ENCODE assay signal across 12 cellular contexts in genomic region chr2:99481941-99482340, GRCh38. TPM values are rescaled to one million over a fixed set of nuclear protein-coding genes. Genes with fewer than 3 reads are reported as not detected.
DNase-seq lines count a peak whose midpoint lies in the region; ATAC-seq and TF ChIP-seq lines count a peak whose summit lies in the region.
"Had no signal": no experiment of that assay in that cellular context is flagged by ENCODE, and none has a peak within 500 bp of the region (broad histone marks: within the 10 kb centered on the region; RNA-seq: fewer than 3 reads in every experiment).

No MANE protein-coding gene starts in this region.

- H3K27ac ChIP-seq in HEK293 (ENCODE audit: extremely low read depth, low read depth, low read length) = no peak overlapping the region
- peak overlapping the region; percentile 14; the same call in 1 of the 2 replicates for H3K27ac ChIP-seq in RWPE1
- peak overlapping the region; percentile 12 for H3K27ac ChIP-seq in foreskin keratinocyte
- H3K27ac ChIP-seq in testis = no peak overlapping the region
- H3K27ac ChIP-seq in coronary artery = no peak overlapping the region
- H3K27ac ChIP-seq: SK-N-MC had no signal

- H3K4me3 ChIP-seq in HEK293 (ENCODE audit: low read depth, low read length) (no peak overlapping the region), testis (no peak overlapping the region), coronary artery (no peak overlapping the region)
- H3K4me3 ChIP-seq: SK-N-MC had no signal

- CTCF ChIA-PET in HEK293 (lab: Yijun Ruan, JAX) (no interaction called here), RWPE1 (lab: Yijun Ruan, JAX) (no interaction called here)

- 50 to 54% methylated on average over 1 of the region's 1 CpG for WGBS in testis, 2 donors

- intact Hi-C loops in testis (cut with DNase I; ENCODE audit: low total_unique reads) = no loop called here

- ATAC-seq in foreskin keratinocyte (peak; percentile 19), omental fat pad (ENCODE audit: low FRiP score) (peak; percentile 22), GM18502 (IDR thresholded peaks at IDR 0.05; ENCODE audit: poor library complexity, unreplicated experiment) (no peak)

- H3K9me3 ChIP-seq in HEK293 (ENCODE audit: control insufficient read depth, insufficient read depth, low read depth, low read length) (no peaks in the 10 kb centered on the region), testis (no peaks in the 10 kb centered on the region)

- H3K4me1 ChIP-seq in HEK293 (ENCODE audit: control insufficient read depth, insufficient read depth, low read length) (peaks cover 28% of the 10 kb centered on the region), foreskin keratinocyte (peaks cover 44% of the 10 kb centered on the region), testis (peaks cover 61% of the 10 kb centered on the region)

- no peaks in the 10 kb centered on the region for H3K36me3 ChIP-seq in HEK293 (ENCODE audit: control insufficient read depth in 2 of 2, insufficient read depth in 1 of 2, low read length in 2 of 2)
- no peaks in the 10 kb centered on the region for H3K36me3 ChIP-seq in testis (ENCODE audit: low read depth, missing control alignments)

- H3K27me3 ChIP-seq in foreskin keratinocyte = no peaks in the 10 kb centered on the region
- H3K27me3 ChIP-seq in testis = no peaks in the 10 kb centered on the region

- POLR2A ChIA-PET in HEK293 (lab: Yijun Ruan, JAX) (no interaction called here), RWPE1 (lab: Yijun Ruan, JAX; ENCODE audit: low non-redundant PET) (no interaction called here)

- TF ChIP-seq CTCF in HEK293 (tag by site-specific recombination; IDR thresholded peaks at IDR 0.05) (no peak), RWPE1 (conservative IDR thresholded peaks at IDR 0.05; ENCODE audit: low read depth) (no peak), foreskin keratinocyte (conservative IDR thresholded peaks at IDR 0.05) (no peak), omental fat pad (IDR thresholded peaks at IDR 0.05) (no peak), testis (IDR thresholded peaks at IDR 0.05) (no peak), coronary artery (IDR thresholded peaks at IDR 0.05) (no peak)

- DNase-seq in RWPE1 (ENCODE audit: low spot score) (no peak), foreskin keratinocyte (peak in 1 of 2 donors; percentile 54), omental fat pad (ENCODE audit: low spot score) (no peak), testis (no peak), coronary artery (ENCODE audit: low spot score) (no peak)
- DNase-seq: activated CD4-positive, alpha-beta T cell treated with anti-CD3 and anti-CD28 coated beads, Interleukin-2, amount 10 ng/mL, durations not matched to agents 7 days and 5 days; Calu3; kidney; NCI-H2171 treated with DMSO at 0.1 percent for 48 hours had no signal

- no peak for TF ChIP-seq POLR2A in testis (IDR thresholded peaks at IDR 0.05)

TF ChIP-seq in HEK293, 187 proteins besides CTCF, POLR2A, EP300 and RAD21 (continues in another document):
- TF ChIP-seq PRDM6 (tag by site-specific recombination; IDR thresholded peaks at IDR 0.05) = peak; percentile 75
- no peak for TF ChIP-seq ZSCAN18 (tag by site-specific recombination; IDR thresholded peaks at IDR 0.05)
- no peak for TF ChIP-seq FEZF1 (tag by site-specific recombination; IDR thresholded peaks at IDR 0.05)
- TF ChIP-seq ZNF18 (tag by site-specific recombination; IDR thresholded peaks at IDR 0.05) = 0 out of 2 replicates have a peak, but pooled peaks have one; percentile 18
- no peak for TF ChIP-seq ZNF792 (tag by site-specific recombination; IDR thresholded peaks at IDR 0.05)
- TF ChIP-seq SP3 (tag by site-specific recombination; IDR thresholded peaks at IDR 0.05) = no peak
- TF ChIP-seq ZNF843 (tag by site-specific recombination; IDR thresholded peaks at IDR 0.05) = 0 out of 2 replicates have a peak, but pooled peaks have one; percentile 30
- no peak for TF ChIP-seq ZFP41 (tag by site-specific recombination; IDR thresholded peaks at IDR 0.05; ENCODE audit: borderline replicate concordance)
- 0 out of 2 replicates have a peak, but pooled peaks have one; percentile 20 for TF ChIP-seq TRIM28 (IDR thresholded peaks at IDR 0.05; ENCODE audit: borderline replicate concordance, low read length)
- TF ChIP-seq MZF1 (tag by site-specific recombination; IDR thresholded peaks at IDR 0.05; ENCODE audit: borderline replicate concordance) = peak; percentile 70; the same call in 1 of the 2 replicates
- TF ChIP-seq ZNF146 (tag by site-specific recombination; IDR thresholded peaks at IDR 0.05) = no peak
- TF ChIP-seq ZNF449 (tag by site-specific recombination; IDR thresholded peaks at IDR 0.05) = peak; percentile 100
- TF ChIP-seq IKZF3 (tag by site-specific recombination; IDR thresholded peaks at IDR 0.05) = peak; percentile 37; the same call in 1 of the 2 replicates

RNA-seq across cellular contexts. Expression of gene REV1, which starts 7.9 kb away (rescaled TPM):
- total RNA-seq in foreskin keratinocyte (30.2 and 31.9 TPM in 2 replicates), omental fat pad (10 to 100 TPM; 33.5 to 76.1 (median 51.5) TPM), testis (10 to 100 TPM; 73.5 to 79.5 TPM)
- polyA plus RNA-seq in foreskin keratinocyte (7.1 and 9.1 TPM in 2 replicates), testis (ENCODE audit: insufficient read depth, low read depth, low replicate concordance) (34.9 TPM)

Comparison
In these comparisons a context has a peak if more than half of its experiments do, and no peak if none do; other contexts are left out.
1. H3K27ac ChIP-seq: peak in RWPE1 (single experiment) and foreskin keratinocyte (single experiment); none in HEK293 (single experiment), testis (0 of 2) and coronary artery (0 of 2).